12 cellular contexts compared by ENCODE assay signal in genomic region chr5:142839711-142840441, GRCh38.
DNase-seq lines count a peak whose midpoint lies in the region; ATAC-seq and TF ChIP-seq lines count a peak whose summit lies in the region.
"Had no signal": no experiment of that assay in that cellular context is flagged by ENCODE, and none has a peak within 500 bp of the region (broad histone marks: within the 10 kb centered on the region; RNA-seq: fewer than 3 reads in every experiment).

No MANE protein-coding gene starts in this region.

- CTCF ChIA-PET in Calu3 (lab: Charles Lee): interaction anchor here (0.6 to 3.1 kb wide), 3 partner anchors 13 to 65 kb away, joined by 4 to 12 read pairs (median 4); no protein-coding TSS in a partner anchor

- no peak for TF ChIP-seq EP300 in sigmoid colon (IDR thresholded peaks at IDR 0.05)

- H3K9me3 Mint-ChIP-seq in Calu3 (ENCODE audit: low read depth, unreplicated experiment): peaks cover 2% of the 10 kb centered on the region
- H3K9me3 Mint-ChIP-seq in stimulated activated effector memory CD8-positive, alpha-beta T cell treated with anti-CD3 and anti-CD28 coated beads, Interleukin-12 subunit alpha, Interleukin-12 subunit beta, amount 100 ng/mL, for 72 hours: no peaks in the 10 kb centered on the region

- H3K4me3 ChIP-seq in ascending aorta: peak overlapping the region in 1 of 2 donors; percentile 47
- H3K4me3 ChIP-seq in right atrium auricular region: no peak overlapping the region
- no peak overlapping the region for H3K4me3 ChIP-seq in sigmoid colon

- ATAC-seq in GM21367 (IDR thresholded peaks at IDR 0.05; ENCODE audit: unreplicated experiment): no peak
- ATAC-seq in stimulated activated effector memory CD8-positive, alpha-beta T cell treated with anti-CD3 and anti-CD28 coated beads, Interleukin-12 subunit alpha, Interleukin-12 subunit beta, amount 100 ng/mL, for 72 hours: no peak
- ATAC-seq: stimulated activated naive CD8-positive, alpha-beta T cell treated with anti-CD3 and anti-CD28 coated beads, Interleukin-15, Interleukin-2, amounts not matched to agents 100 U/mL and 50 U/mL, for 24 hours had no signal

- H3K4me1 Mint-ChIP-seq in Calu3 (ENCODE audit: low read depth, unreplicated experiment): peaks cover 84% of the 10 kb centered on the region
- H3K4me1 Mint-ChIP-seq in stimulated activated effector memory CD8-positive, alpha-beta T cell treated with anti-CD3 and anti-CD28 coated beads, Interleukin-12 subunit alpha, Interleukin-12 subunit beta, amount 100 ng/mL, for 72 hours: peaks cover 53% of the 10 kb centered on the region

- H3K4me3 Mint-ChIP-seq in Calu3 (ENCODE audit: low read depth, unreplicated experiment): no peak overlapping the region
- no peak overlapping the region for H3K4me3 Mint-ChIP-seq in stimulated activated effector memory CD8-positive, alpha-beta T cell treated with anti-CD3 and anti-CD28 coated beads, Interleukin-12 subunit alpha, Interleukin-12 subunit beta, amount 100 ng/mL, for 72 hours

- peak overlapping the region; percentile 69 to 81 for H3K27ac ChIP-seq in ascending aorta
- peak overlapping the region; percentile 60 to 69 for H3K27ac ChIP-seq in right atrium auricular region
- H3K27ac ChIP-seq in sigmoid colon: peak overlapping the region; percentile 57 to 70 (median 66)

- peaks cover 7% of the 10 kb centered on the region for H3K36me3 Mint-ChIP-seq in Calu3 (ENCODE audit: insufficient read depth, unreplicated experiment)
- no peaks in the 10 kb centered on the region for H3K36me3 Mint-ChIP-seq in stimulated activated effector memory CD8-positive, alpha-beta T cell treated with anti-CD3 and anti-CD28 coated beads, Interleukin-12 subunit alpha, Interleukin-12 subunit beta, amount 100 ng/mL, for 72 hours

- peak overlapping the region; percentile 52 for H3K27ac Mint-ChIP-seq in Calu3 (ENCODE audit: unreplicated experiment)
- no peak overlapping the region for H3K27ac Mint-ChIP-seq in stimulated activated effector memory CD8-positive, alpha-beta T cell treated with anti-CD3 and anti-CD28 coated beads, Interleukin-12 subunit alpha, Interleukin-12 subunit beta, amount 100 ng/mL, for 72 hours

- no peaks in the 10 kb centered on the region for H3K36me3 ChIP-seq in ascending aorta
- H3K36me3 ChIP-seq in right atrium auricular region: no peaks in the 10 kb centered on the region
- H3K36me3 ChIP-seq in sigmoid colon: no peaks in the 10 kb centered on the region

- DNase-seq in Calu3: no peak
- peak in 1 of 2 donors; percentile 91 for DNase-seq in ascending aorta (ENCODE audit: low spot score in 2 of 2)
- DNase-seq in right atrium auricular region (ENCODE audit: low spot score): peak; percentile 89
- peak; percentile 92 for DNase-seq in sigmoid colon
- DNase-seq in activated CD4-positive, alpha-beta T cell treated with anti-CD3 and anti-CD28 coated beads for 4 hours: no peak
- no peak for DNase-seq in germinal center (ENCODE audit: low spot score)
- no peak for DNase-seq in stimulated activated effector memory CD8-positive, alpha-beta T cell treated with anti-CD3 and anti-CD28 coated beads, Interleukin-12 subunit alpha, Interleukin-12 subunit beta, amount 100 ng/mL, for 72 hours (ENCODE audit: low spot score in 2 of 2)
- DNase-seq: activated naive CD4-positive, alpha-beta T cell treated with Interleukin-2 at 50 U/mL for 16 hours; NCI-H345; SIG-M5; stimulated activated naive CD8-positive, alpha-beta T cell treated with anti-CD3 and anti-CD28 coated beads, Interleukin-15, Interleukin-2, amounts not matched to agents 100 U/mL and 50 U/mL, for 24 hours had no signal

- no peaks in the 10 kb centered on the region for H3K27me3 ChIP-seq in ascending aorta
- no peaks in the 10 kb centered on the region for H3K27me3 ChIP-seq in right atrium auricular region
- H3K27me3 ChIP-seq in sigmoid colon: no peaks in the 10 kb centered on the region

- TF ChIP-seq POLR2A in sigmoid colon (IDR thresholded peaks at IDR 0.05): no peak

- H3K9me3 ChIP-seq in ascending aorta (no peaks in the 10 kb centered on the region), right atrium auricular region (no peaks in the 10 kb centered on the region), sigmoid colon (no peaks in the 10 kb centered on the region)

- no TSS peak for BruUV-seq in Calu3 (replicated peaks; lab: Mats Ljungman, UMichigan)

- 32 to 61% methylated on average over 6 of the region's 6 CpGs for WGBS in sigmoid colon, 2 donors

- H3K4me1 ChIP-seq in ascending aorta (peaks cover 29 to 50% of the 10 kb centered on the region in 2 donors), right atrium auricular region (peaks cover 0 to 86% of the 10 kb centered on the region in 2 donors), sigmoid colon (peaks cover 0 to 75% (median 59%) of the 10 kb centered on the region in 4 donors)

- intact Hi-C loops in Calu3 (cut with micrococcal nuclease; ENCODE audit: unreplicated experiment) (loop anchor here (2.0 kb wide), 1 partner anchor 25 kb away; no protein-coding TSS in a partner anchor), ascending aorta (cut with DNase I) (loop anchor here (1.0 kb wide), 1 partner anchor 14 kb away; no protein-coding TSS in a partner anchor), sigmoid colon (cut with DNase I) (loop anchor here (2.0 kb wide), 1 partner anchor 19 kb away; no protein-coding TSS in a partner anchor)

- H3K27me3 Mint-ChIP-seq in Calu3 (ENCODE audit: unreplicated experiment): no peaks in the 10 kb centered on the region

- TF ChIP-seq CTCF in Calu3 (IDR thresholded peaks at IDR 0.05; ENCODE audit: unreplicated experiment) (no peak), ascending aorta (IDR thresholded peaks at IDR 0.05) (no peak), right atrium auricular region (IDR thresholded peaks at IDR 0.05) (no peak), sigmoid colon (IDR thresholded peaks at IDR 0.05) (no peak)

Comparison
In these comparisons a context has a peak if more than half of its experiments do, and no peak if none do; other contexts are left out.
1. DNase-seq: peak in right atrium auricular region (single experiment) and sigmoid colon (single experiment); none in Calu3 (single experiment), activated CD4-positive, alpha-beta T cell treated with anti-CD3 and anti-CD28 coated beads for 4 hours (0 of 2), germinal center (single experiment) and stimulated activated effector memory CD8-positive, alpha-beta T cell treated with anti-CD3 and anti-CD28 coated beads, Interleukin-12 subunit alpha, Interleukin-12 subunit beta, amount 100 ng/mL, for 72 hours (0 of 2).
2. Peak in every context shown above with its lines, with median percentiles within 50 percentile points of each other: H3K27ac ChIP-seq.